In genomic region chr19:13846533-13847032, GRCh38 we compare ENCODE assay signal across 8 cellular contexts. TPM values are rescaled to one million over a fixed set of nuclear protein-coding genes. Genes with fewer than 3 reads are reported as not detected.
DNase-seq lines count a peak whose midpoint lies in the region; ATAC-seq, FAIRE-seq and TF ChIP-seq lines count a peak whose summit lies in the region.

No MANE protein-coding gene starts in this region.

- H2AFZ ChIP-seq in GM23248 (no peak overlapping the region), MM.1S (ENCODE audit: low read length) (no peak overlapping the region)

- H3K4me3 ChIP-seq in GM23248 (peak overlapping the region; percentile 72), MM.1S (ENCODE audit: low read length) (peak overlapping the region; percentile 75), WI38 (ENCODE audit: low read depth, low read length) (peak overlapping the region; percentile 49), bronchial epithelial cell (ENCODE audit: low read depth, low read length) (peak overlapping the region; percentile 50)

- H3K9me2 ChIP-seq in GM23248 (ENCODE audit: insufficient read depth) (no peaks in the 10 kb centered on the region), MM.1S (replicated peaks; ENCODE audit: insufficient read depth, low read length) (no peaks in the 10 kb centered on the region)

- FAIRE-seq in bronchial epithelial cell (lab: Jason Lieb, UNC): no peak

- DNase-seq in G401 (ENCODE audit: low spot score) (peak; percentile 44), GM23248 (peak; percentile 96), MM.1S (peak; percentile 91), bronchial epithelial cell (ENCODE audit: low read depth) (peak; percentile 85), kidney tubule cell (ENCODE audit: low spot score) (peak; percentile 97)
- peak; percentile 92 to 93 for DNase-seq in stimulated activated CD4-positive, alpha-beta T cell treated with anti-CD3 and anti-CD28 coated beads, Interleukin-2, amount 100 ng/mL, for 24 hours

- H3F3A ChIP-seq in GM23248 (ENCODE audit: insufficient read depth): peaks cover 42% of the 10 kb centered on the region
- H3F3A ChIP-seq in MM.1S (ENCODE audit: insufficient read depth, low read length): peaks cover 23% of the 10 kb centered on the region

- H3K9me3 ChIP-seq in GM23248 (ENCODE audit: low read depth) (no peaks in the 10 kb centered on the region), MM.1S (replicated peaks; ENCODE audit: insufficient read depth, low read length) (no peaks in the 10 kb centered on the region)

- H3K9ac ChIP-seq in GM23248: peak overlapping the region; percentile 99
- H3K9ac ChIP-seq in MM.1S (ENCODE audit: low read length): peak overlapping the region; percentile 99

- no peaks in the 10 kb centered on the region for H3K36me3 ChIP-seq in GM23248 (ENCODE audit: low read depth)
- H3K36me3 ChIP-seq in MM.1S (replicated peaks; ENCODE audit: insufficient read depth, low read length): no peaks in the 10 kb centered on the region
- peaks cover 3% of the 10 kb centered on the region for H3K36me3 ChIP-seq in bronchial epithelial cell (ENCODE audit: control insufficient read depth, insufficient read depth, low read length)

- no peak for TF ChIP-seq CTCF in MM.1S (IDR thresholded peaks at IDR 0.05; ENCODE audit: low read length)
- no peak for TF ChIP-seq CTCF in WI38 (IDR thresholded peaks at IDR 0.05; ENCODE audit: low read depth, low read length)
- no peak for TF ChIP-seq CTCF in bronchial epithelial cell (IDR thresholded peaks at IDR 0.05; ENCODE audit: insufficient read depth, low read length, severe bottlenecking)

- no peaks in the 10 kb centered on the region for H3K27me3 ChIP-seq in GM23248 (replicated peaks; ENCODE audit: insufficient read depth)
- H3K27me3 ChIP-seq in MM.1S (replicated peaks; ENCODE audit: insufficient read depth, low read length): no peaks in the 10 kb centered on the region
- no peaks in the 10 kb centered on the region for H3K27me3 ChIP-seq in bronchial epithelial cell (ENCODE audit: control insufficient read depth, insufficient read depth, low read length)

- peaks cover 15% of the 10 kb centered on the region for H3K79me2 ChIP-seq in GM23248 (ENCODE audit: insufficient read depth)
- H3K79me2 ChIP-seq in MM.1S (ENCODE audit: low read length): peaks cover 10% of the 10 kb centered on the region

- H3K4me2 ChIP-seq in GM23248 (ENCODE audit: unreplicated experiment) (peak overlapping the region; percentile 82), MM.1S (ENCODE audit: low read depth, low read length) (peak overlapping the region; percentile 98)

- ATAC-seq in HG03025 (IDR thresholded peaks at IDR 0.05; ENCODE audit: low FRiP score, unreplicated experiment): no peak

- H4K20me1 ChIP-seq in GM23248 (ENCODE audit: insufficient read depth): no peaks in the 10 kb centered on the region
- no peaks in the 10 kb centered on the region for H4K20me1 ChIP-seq in MM.1S (ENCODE audit: insufficient read depth, low read length)

- WGBS in GM23248 (ENCODE audit: low coverage in 1 of 2, low lambda C conversion rate in 2 of 2, missing lambda C conversion rate in 2 of 2), 2 experiments: 1 to 8% methylated on average over 8 to 11 of the region's 13 CpGs

- in situ Hi-C loops in G401 (cut with HindIII; ENCODE audit: low sequenced_read_pairs): no loop called here
- in situ Hi-C loops in GM23248 (cut with MboI): no loop called here

- H3K27ac ChIP-seq in GM23248 (peak overlapping the region; percentile 100), MM.1S (ENCODE audit: low read length) (peak overlapping the region; percentile 100)

- H3K4me1 ChIP-seq in GM23248 (ENCODE audit: insufficient read depth) (peaks cover 37% of the 10 kb centered on the region), MM.1S (ENCODE audit: low read length) (peaks cover 22% of the 10 kb centered on the region)

RNA-seq across cellular contexts. Expression of gene NANOS3, which starts 30.4 kb away (rescaled TPM):
- 3.0 and 6.3 TPM in 2 replicates for total RNA-seq in G401 (2014; rRNA removed; shearing (Covaris generic))
- not detected in 2 replicates for total RNA-seq in GM23248 (2014; rRNA removed; shearing (Covaris generic))
- 2.7 TPM in 2 replicates for polyA plus RNA-seq in GM23248 (2016; fragmentation: Nextera tagmentation; extraction: Ambion mirVana)
- total RNA-seq in bronchial epithelial cell: 0.53 TPM in 1 of 2 replicates, not detected in the other

RNA-seq across cellular contexts. Expression of gene ZSWIM4, which starts 51.3 kb away (rescaled TPM):
- 5.2 and 8.1 TPM in 2 replicates for total RNA-seq in G401 (2014; rRNA removed; shearing (Covaris generic))
- total RNA-seq in GM23248 (2014; rRNA removed; shearing (Covaris generic)): 2.9 and 3.0 TPM in 2 replicates
- 0.35 and 0.81 TPM in 2 replicates for polyA plus RNA-seq in GM23248 (2016; fragmentation: Nextera tagmentation; extraction: Ambion mirVana)
- 3.2 and 5.1 TPM in 2 replicates for total RNA-seq in bronchial epithelial cell

RNA-seq across cellular contexts. Expression of gene BRME1, which starts 59.3 kb away (rescaled TPM):
- total RNA-seq in G401 (2014; rRNA removed; shearing (Covaris generic)): 2.9 and 6.6 TPM in 2 replicates
- 0.11 TPM in 1 of 2 replicates, not detected in the other for total RNA-seq in GM23248 (2014; rRNA removed; shearing (Covaris generic))
- 0.63 and 2.1 TPM in 2 replicates for polyA plus RNA-seq in GM23248 (2016; fragmentation: Nextera tagmentation; extraction: Ambion mirVana)
- 0.26 and 0.77 TPM in 2 replicates for total RNA-seq in bronchial epithelial cell

RNA-seq across cellular contexts. Expression of gene CC2D1A, which starts 59.4 kb away (rescaled TPM):
- total RNA-seq in G401 (2014; rRNA removed; shearing (Covaris generic)): 11.9 and 17.5 TPM in 2 replicates
- total RNA-seq in GM23248 (2014; rRNA removed; shearing (Covaris generic)): 20.6 and 22.8 TPM in 2 replicates
- polyA plus RNA-seq in GM23248 (2016; fragmentation: Nextera tagmentation; extraction: Ambion mirVana): 15.8 and 16.9 TPM in 2 replicates
- 6.8 and 11.3 TPM in 2 replicates for total RNA-seq in bronchial epithelial cell

Comparison
In these comparisons a context has a peak if more than half of its experiments do, and no peak if none do; other contexts are left out.
1. DNase-seq: peak in every context shown above with its lines; median percentile 97 in kidney tubule cell; 96 in GM23248; 92 in stimulated activated CD4-positive, alpha-beta T cell treated with anti-CD3 and anti-CD28 coated beads, Interleukin-2, amount 100 ng/mL, for 24 hours; 91 in MM.1S; 85 in bronchial epithelial cell; 44 in G401.